ENCODE assay signal across 2 cellular contexts in genomic region chr9:136054798-136055714, GRCh38.
TF ChIP-seq lines count a peak whose summit lies in the region.

No MANE protein-coding gene starts in this region.

TF ChIP-seq in IMR-90, 13 proteins besides CTCF, POLR2A, EP300 and RAD21:
- TF ChIP-seq FOS (IDR thresholded peaks at IDR 0.05; ENCODE audit: low read depth, low read length): no peak
- no peak for TF ChIP-seq MAFK (IDR thresholded peaks at IDR 0.05; ENCODE audit: low read depth, low read length)
- no peak for TF ChIP-seq CEBPB (IDR thresholded peaks at IDR 0.05; ENCODE audit: low read depth, low read length)
- TF ChIP-seq CHD1 (IDR thresholded peaks at IDR 0.05; ENCODE audit: low read depth, low read length): no peak
- no peak for TF ChIP-seq RFX5 (IDR thresholded peaks at IDR 0.05; ENCODE audit: low read depth, low read length)
- TF ChIP-seq, protein P1, sequence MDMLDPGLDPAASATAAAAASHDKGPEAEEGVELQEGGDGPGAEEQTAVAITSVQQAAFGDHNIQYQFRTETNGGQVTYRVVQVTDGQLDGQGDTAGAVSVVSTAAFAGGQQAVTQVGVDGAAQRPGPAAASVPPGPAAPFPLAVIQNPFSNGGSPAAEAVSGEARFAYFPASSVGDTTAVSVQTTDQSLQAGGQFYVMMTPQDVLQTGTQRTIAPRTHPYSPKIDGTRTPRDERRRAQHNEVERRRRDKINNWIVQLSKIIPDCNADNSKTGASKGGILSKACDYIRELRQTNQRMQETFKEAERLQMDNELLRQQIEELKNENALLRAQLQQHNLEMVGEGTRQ (IDR thresholded peaks at IDR 0.05; ENCODE audit: low read depth, low read length): no peak
- TF ChIP-seq BHLHE40 (IDR thresholded peaks at IDR 0.05; ENCODE audit: low read depth, low read length): no peak
- TF ChIP-seq, protein P2, sequence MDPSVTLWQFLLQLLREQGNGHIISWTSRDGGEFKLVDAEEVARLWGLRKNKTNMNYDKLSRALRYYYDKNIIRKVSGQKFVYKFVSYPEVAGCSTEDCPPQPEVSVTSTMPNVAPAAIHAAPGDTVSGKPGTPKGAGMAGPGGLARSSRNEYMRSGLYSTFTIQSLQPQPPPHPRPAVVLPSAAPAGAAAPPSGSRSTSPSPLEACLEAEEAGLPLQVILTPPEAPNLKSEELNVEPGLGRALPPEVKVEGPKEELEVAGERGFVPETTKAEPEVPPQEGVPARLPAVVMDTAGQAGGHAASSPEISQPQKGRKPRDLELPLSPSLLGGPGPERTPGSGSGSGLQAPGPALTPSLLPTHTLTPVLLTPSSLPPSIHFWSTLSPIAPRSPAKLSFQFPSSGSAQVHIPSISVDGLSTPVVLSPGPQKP (IDR thresholded peaks at IDR 0.05; ENCODE audit: borderline replicate concordance, low read depth, low read length): no peak
- TF ChIP-seq NFE2L2 (IDR thresholded peaks at IDR 0.05; ENCODE audit: low read depth, low read length): no peak
- no peak for TF ChIP-seq MAZ (IDR thresholded peaks at IDR 0.05; ENCODE audit: borderline replicate concordance, low read depth, low read length)
- no peak for TF ChIP-seq RCOR1 (IDR thresholded peaks at IDR 0.05; ENCODE audit: insufficient replicate concordance, low read length)
- TF ChIP-seq SMC3 (IDR thresholded peaks at IDR 0.05; ENCODE audit: low read depth, low read length): no peak
- no peak for TF ChIP-seq MXI1 (IDR thresholded peaks at IDR 0.05; ENCODE audit: borderline replicate concordance, low read depth, low read length)
TF ChIP-seq in IMR-90: peak in this region for 0.

TF ChIP-seq in H1, 55 proteins besides CTCF, POLR2A, EP300 and RAD21:
- no peak for TF ChIP-seq MAX (IDR thresholded peaks at IDR 0.05)
- TF ChIP-seq CBX5 (IDR thresholded peaks at IDR 0.05; ENCODE audit: low read depth, low read length): no peak
- no peak for TF ChIP-seq NRF1 (IDR thresholded peaks at IDR 0.05; ENCODE audit: low read depth, low read length)
- no peak for TF ChIP-seq RFX5 (IDR thresholded peaks at IDR 0.05; ENCODE audit: borderline replicate concordance, low read depth, low read length)
- TF ChIP-seq, protein P1 (IDR thresholded peaks at IDR 0.05; ENCODE audit: low read length): no peak
